In genomic region chr18:45957100-45957499, GRCh38 we compare ENCODE assay signal across 16 cellular contexts. TPM values are rescaled to one million over a fixed set of nuclear protein-coding genes. Genes with fewer than 3 reads are reported as not detected.
DNase-seq lines count a peak whose midpoint lies in the region; TF ChIP-seq lines count a peak whose summit lies in the region.
"Had no signal": no experiment of that assay in that cellular context is flagged by ENCODE, and none has a peak within 500 bp of the region (broad histone marks: within the 10 kb centered on the region; RNA-seq: fewer than 3 reads in every experiment).

No MANE protein-coding gene starts in this region.

- intact Hi-C loops in stomach (cut with DNase I; ENCODE audit: low total_unique reads): no loop called here

- H3K27me3 ChIP-seq in ACC112 (ENCODE audit: insufficient read depth, low read length) (no peaks in the 10 kb centered on the region), stomach (no peaks in the 10 kb centered on the region), WERI-Rb-1 (ENCODE audit: insufficient read depth, low read depth, severe bottlenecking) (no peaks in the 10 kb centered on the region)
- H3K27me3 ChIP-seq: upper lobe of left lung had no signal

- TF ChIP-seq POLR2A in stomach (IDR thresholded peaks at IDR 0.05): no peak

- no peak for TF ChIP-seq EP300 in stomach (IDR thresholded peaks at IDR 0.05)

- H3K4me1 ChIP-seq in ACC112 (ENCODE audit: control insufficient read depth, insufficient read depth, low read length, unreplicated experiment): peaks cover 88% of the 10 kb centered on the region
- peaks cover 0 to 25% (median 10%) of the 10 kb centered on the region in 4 donors for H3K4me1 ChIP-seq in stomach

- no peak overlapping the region for H2AFZ ChIP-seq in ACC112 (ENCODE audit: low read length, unreplicated experiment)

- H3K27ac ChIP-seq in ACC112 (ENCODE audit: low read depth, low read length) (peak overlapping the region; percentile 86), stomach (no peak overlapping the region), WERI-Rb-1 (no peak overlapping the region)
- H3K27ac ChIP-seq: A549, upper lobe of left lung had no signal

- DNase-seq in HT1080 (ENCODE audit: low read depth): peak; percentile 12
- peak; percentile 33 for DNase-seq in astrocyte of the hippocampus (ENCODE audit: low read depth, low spot score)
- DNase-seq in hepatic stellate cell (ENCODE audit: low spot score): peak; percentile 17
- no peak for DNase-seq in stomach
- DNase-seq in H4 (ENCODE audit: low spot score): no peak
- DNase-seq in dermis blood vessel endothelial cell: no peak
- no peak for DNase-seq in WERI-Rb-1
- DNase-seq: activated CD4-positive, alpha-beta T cell treated with anti-CD3 and anti-CD28 coated beads, Interleukin-2, amount 10 ng/mL, durations not matched to agents 7 days and 5 days; activated naive CD4-positive, alpha-beta T cell treated with Interleukin-2 at 50 U/mL for 16 hours; CD8-positive, alpha-beta T cell; effector memory CD4-positive, alpha-beta T cell; H9; stimulated activated naive B cell treated with anti-CD40 and anti-IgM and Interleukin-4, amounts not matched to agents 10 μg/mL and 1 μg/mL and 100 μg/mL, for 72 hours; upper lobe of left lung had no signal

- peaks cover 52% of the 10 kb centered on the region for H3K36me3 ChIP-seq in ACC112 (ENCODE audit: insufficient read depth, low read length)
- peaks cover 27 to 45% (median 43%) of the 10 kb centered on the region in 4 donors for H3K36me3 ChIP-seq in stomach
- H3K36me3 ChIP-seq in WERI-Rb-1: peaks cover 40% of the 10 kb centered on the region

- H3K79me2 ChIP-seq in ACC112 (ENCODE audit: control insufficient read depth, insufficient read depth, low read length, unreplicated experiment): peaks cover 84% of the 10 kb centered on the region

- TF ChIP-seq CTCF in stomach (IDR thresholded peaks at IDR 0.05) (no peak), WERI-Rb-1 (IDR thresholded peaks at IDR 0.05; ENCODE audit: low read depth, low read length) (no peak)

- H3K9me3 ChIP-seq in stomach: no peaks in the 10 kb centered on the region
- no peaks in the 10 kb centered on the region for H3K9me3 ChIP-seq in WERI-Rb-1 (ENCODE audit: severe bottlenecking)
- H3K9me3 ChIP-seq: A549, upper lobe of left lung had no signal

- H3K4me3 ChIP-seq in ACC112 (ENCODE audit: low read depth, low read length) (peak overlapping the region; percentile 22; the same call in 1 of the 2 replicates), stomach (no peak overlapping the region), WERI-Rb-1 (ENCODE audit: low read depth, low read length) (no peak overlapping the region)
- H3K4me3 ChIP-seq: A549, upper lobe of left lung had no signal

RNA-seq across cellular contexts. Expression of gene EPG5, which starts 10.0 kb away (rescaled TPM):
- 10.2 and 12.7 TPM in 2 replicates for total RNA-seq in HT1080 (2014; rRNA removed; shearing (Covaris generic))
- polyA plus RNA-seq in HT1080 (2015; cell fraction: cytosol; rRNA removed): 12.1 and 14.8 TPM in 2 replicates
- polyA plus RNA-seq in HT1080 (2015; cell fraction: nucleus; rRNA removed): 52.9 and 65.9 TPM in 2 replicates
- total RNA-seq in stomach: 10 to 100 TPM; 16.2 to 52.9 (median 22.6) TPM
- polyA plus RNA-seq in stomach: 1 to 10 TPM; 2.0 to 3.3 (median 2.9) TPM
- 5.1 and 5.8 TPM in 2 replicates for total RNA-seq in H4 (2014; rRNA removed; shearing (Covaris generic))
- total RNA-seq in dermis blood vessel endothelial cell: 19.2 and 23.3 TPM in 2 replicates

Comparison
In these comparisons a context has a peak if more than half of its experiments do, and no peak if none do; other contexts are left out.
1. DNase-seq: peak in HT1080 (single experiment), astrocyte of the hippocampus (single experiment) and hepatic stellate cell (single experiment); none in stomach (single experiment), H4 (single experiment), dermis blood vessel endothelial cell (single experiment) and WERI-Rb-1 (single experiment).